In the genomic region with DNA sequence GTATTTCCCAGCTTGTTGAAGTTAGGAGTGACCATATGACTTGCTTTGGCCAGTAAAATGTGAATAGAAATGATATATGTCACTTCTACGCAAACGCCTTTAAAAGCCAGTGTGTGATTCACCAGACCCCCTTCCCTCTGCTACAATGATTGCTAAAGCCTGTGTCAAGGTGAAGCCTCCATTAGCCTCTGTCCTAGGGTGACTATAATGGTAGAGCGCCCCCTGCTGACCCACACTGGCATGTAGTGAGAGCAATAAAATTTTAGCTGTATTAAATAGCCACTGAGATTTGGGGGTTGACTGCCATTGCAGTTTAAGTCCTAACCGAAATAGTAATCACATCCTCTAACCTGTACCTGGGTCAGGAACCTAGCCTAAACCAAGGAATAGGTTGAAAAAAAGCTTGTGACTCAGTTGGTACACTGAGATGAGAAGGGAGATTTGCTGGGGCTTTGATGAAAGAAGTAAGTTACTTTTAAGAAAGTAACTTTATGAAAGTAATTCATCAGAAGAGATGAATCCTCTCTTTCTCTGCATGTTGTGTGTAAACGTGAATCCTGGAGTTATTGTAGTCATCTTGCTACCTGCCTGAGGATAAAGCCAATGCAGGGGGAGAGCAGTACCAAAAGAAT, we compare ENCODE assay signal across 9 cellular contexts. TPM values are rescaled to one million over a fixed set of nuclear protein-coding genes. Genes with fewer than 3 reads are reported as not detected.
DNase-seq lines count a peak whose midpoint lies in the region; ATAC-seq and TF ChIP-seq lines count a peak whose summit lies in the region.
"Had no signal": no experiment of that assay in that cellular context is flagged by ENCODE, and none has a peak within 500 bp of the region (broad histone marks: within the 10 kb centered on the region; RNA-seq: fewer than 3 reads in every experiment).

No MANE protein-coding gene starts in this region.

- no peaks in the 10 kb centered on the region for H3K36me3 Mint-ChIP-seq in effector memory CD8-positive, alpha-beta T cell (ENCODE audit: insufficient read depth)

- TF ChIP-seq CTCF in BJ (IDR thresholded peaks at IDR 0.05; ENCODE audit: insufficient read depth, low read depth, low read length) (peak; percentile 82), mucosa of descending colon (IDR thresholded peaks at IDR 0.05) (peak; percentile 58)

- H3K4me3 ChIP-seq in BJ (ENCODE audit: low read depth, low read length) (no peak overlapping the region), mucosa of descending colon (no peak overlapping the region)

- no peaks in the 10 kb centered on the region for H3K4me1 Mint-ChIP-seq in effector memory CD8-positive, alpha-beta T cell (ENCODE audit: low read depth in 2 of 2)

- POLR2A ChIA-PET in BJ (lab: Charles Lee) = interaction anchor here (0.5 kb wide), 1 partner anchor 272 kb away, joined by 3 read pairs; no protein-coding TSS in a partner anchor

- peaks cover 9% of the 10 kb centered on the region for H3K4me1 ChIP-seq in mucosa of descending colon (ENCODE audit: low read depth)

- H3K36me3 ChIP-seq in BJ (ENCODE audit: control insufficient read depth, insufficient read depth, low read length) (no peaks in the 10 kb centered on the region), mucosa of descending colon (ENCODE audit: low read depth) (no peaks in the 10 kb centered on the region)

- no peaks in the 10 kb centered on the region for H3K27me3 ChIP-seq in BJ (ENCODE audit: control insufficient read depth, insufficient read depth, low read length)

- CTCF ChIA-PET in BJ (lab: Yijun Ruan, JAX) = interaction anchor here (0.7 to 9.6 kb wide), 32 partner anchors 8 to 561 kb away, joined by 3 to 296 read pairs (median 5); a partner anchor contains a TSS

- no peak overlapping the region for H3K27ac Mint-ChIP-seq in effector memory CD8-positive, alpha-beta T cell
- H3K27ac Mint-ChIP-seq: T-helper 1 cell treated with Interleukin-12 subunit alpha and Interleukin-12 subunit beta and Interleukin-4 antibody, amounts not matched to agents 30 μg/mL and 1 μg/mL, for 36 hours had no signal

- intact Hi-C loops in mucosa of descending colon (cut with DNase I, micrococcal nuclease) = loop anchor here in 1 of 2 donors (10.0 kb wide), 1 partner anchor 230 kb away; no protein-coding TSS in a partner anchor

- H3K27me3 Mint-ChIP-seq in effector memory CD8-positive, alpha-beta T cell = peaks cover 0 to 11% of the 10 kb centered on the region in 2 donors

- H3K9me3 Mint-ChIP-seq in effector memory CD8-positive, alpha-beta T cell = no peaks in the 10 kb centered on the region
- H3K9me3 Mint-ChIP-seq: T-helper 1 cell treated with Interleukin-12 subunit alpha and Interleukin-12 subunit beta and Interleukin-4 antibody, amounts not matched to agents 30 μg/mL and 1 μg/mL, for 36 hours had no signal

- H3K9me3 ChIP-seq in mucosa of descending colon = no peaks in the 10 kb centered on the region

- ATAC-seq in GM19035 (IDR thresholded peaks at IDR 0.05; ENCODE audit: unreplicated experiment) (peak; percentile 98), HG03175 (IDR thresholded peaks at IDR 0.05; ENCODE audit: unreplicated experiment) (peak; percentile 93), mucosa of descending colon (peak; percentile 52)
- ATAC-seq in effector memory CD8-positive, alpha-beta T cell (replicated peaks) = peak; percentile 99

- DNase-seq in BJ (ENCODE audit: low read depth) (no peak), NCI-H748 (lab: John Stamatoyannopoulos, UW; ENCODE audit: unreplicated experiment) (peak; percentile 63), mucosa of descending colon (peak in 2 of 3 donors; percentile 72 to 89)
- peak; percentile 89 to 91 for DNase-seq in activated CD4-positive, alpha-beta T cell treated with anti-CD3 and anti-CD28 coated beads, Interleukin-2, amount 50 U/mL, for 48 hours
- DNase-seq in effector memory CD8-positive, alpha-beta T cell = peak; percentile 76 to 81 (median 80)
- peak; percentile 47 to 80 for DNase-seq in stimulated activated CD8-positive, alpha-beta memory T cell treated with anti-CD3 and anti-CD28 coated beads, Interleukin-4, amount 100 ng/mL, for 4 hours (ENCODE audit: low read depth in 2 of 2, low spot score in 1 of 2)

- no peak overlapping the region for H3K4me3 Mint-ChIP-seq in effector memory CD8-positive, alpha-beta T cell
- H3K4me3 Mint-ChIP-seq: T-helper 1 cell treated with Interleukin-12 subunit alpha and Interleukin-12 subunit beta and Interleukin-4 antibody, amounts not matched to agents 30 μg/mL and 1 μg/mL, for 36 hours had no signal

RNA-seq across cellular contexts. Expression of a gene that starts 52.6 kb away (rescaled TPM):
- polyA plus RNA-seq in BJ (2011; rRNA removed) = 8.1 and 11.0 TPM in 2 replicates
- 13.5 and 17.1 TPM in 2 replicates for polyA minus RNA-seq in BJ (2011; rRNA and poly(A)+ RNA removed)
- 10 to 100 TPM; 11.7 to 13.6 (median 12.0) TPM for total RNA-seq in mucosa of descending colon

RNA-seq across cellular contexts. Expression of a gene that starts 52.8 kb away (rescaled TPM):
- polyA plus RNA-seq in BJ (2011; rRNA removed) = 2.6 and 5.8 TPM in 2 replicates
- polyA minus RNA-seq in BJ (2011; rRNA and poly(A)+ RNA removed) = 2.2 and 2.7 TPM in 2 replicates
- total RNA-seq in mucosa of descending colon = 10 to 100 TPM; 23.0 to 26.5 (median 25.9) TPM
